In genomic region chr17:66461343-66461995, GRCh38 we compare ENCODE assay signal across 1 cellular context.
TF ChIP-seq lines count a peak whose summit lies in the region.

No MANE protein-coding gene starts in this region.

TF ChIP-seq in HEK293, 187 proteins besides CTCF, POLR2A, EP300 and RAD21 (continued from another document):
- TF ChIP-seq ZNF280C (tag by site-specific recombination; IDR thresholded peaks at IDR 0.05): no peak
- TF ChIP-seq ZNF776 (tag by site-specific recombination; IDR thresholded peaks at IDR 0.05; ENCODE audit: borderline replicate concordance): no peak
- TF ChIP-seq ZNF26 (tag by site-specific recombination; IDR thresholded peaks at IDR 0.05): no peak
